ENCODE assay signal across 24 cellular contexts in genomic region chr6:143692696-143693095, GRCh38. TPM values are rescaled to one million over a fixed set of nuclear protein-coding genes. Genes with fewer than 3 reads are reported as not detected.
A peak's percentile ranks its signal among the peaks of the same experiment; 100 is the strongest.
DNase-seq lines count a peak whose midpoint lies in the region; ATAC-seq and TF ChIP-seq lines count a peak whose summit lies in the region.
"Had no signal": no experiment of that assay in that cellular context is flagged by ENCODE, and none has a peak within 500 bp of the region (broad histone marks: within the 10 kb centered on the region; RNA-seq: fewer than 3 reads in every experiment).

No MANE protein-coding gene starts in this region.

- no peaks in the 10 kb centered on the region for H3K36me3 Mint-ChIP-seq in activated CD4-positive, alpha-beta T cell treated with anti-CD3 and anti-CD28 coated beads for 36 hours (ENCODE audit: low read depth)
- H3K36me3 Mint-ChIP-seq: naive B cell had no signal

- H3K27ac ChIP-seq in coronary artery = peak overlapping the region; percentile 37 to 67
- H3K27ac ChIP-seq in tibial artery = peak overlapping the region; percentile 39 to 78
- H3K27ac ChIP-seq: parathyroid adenoma had no signal

- DNase-seq in SKM-1 treated with dmso at 0.1 percent for 144 hours (lab: John Stamatoyannopoulos, UW; ENCODE audit: unreplicated experiment) (peak; percentile 35), coronary artery (ENCODE audit: low spot score) (no peak), mucosa of descending colon (no peak), tibial artery (no peak), ureter (ENCODE audit: low spot score) (no peak), GM13977 (ENCODE audit: low spot score) (no peak)
- no peak for DNase-seq in activated CD4-positive, alpha-beta T cell treated with anti-CD3 and anti-CD28 coated beads for 36 hours
- DNase-seq: activated CD4-positive, alpha-beta T cell treated with anti-CD3 and anti-CD28 coated beads for 4 hours; activated naive CD4-positive, alpha-beta T cell treated with anti-CD3 and anti-CD28 coated beads, Interleukin-2, amount 50 U/mL, for 16 hours; activated T-cell treated with anti-CD3 and anti-CD28 coated beads, Interleukin-2, amount 50 U/mL, for 72 hours; CD4-positive, CD25-positive, alpha-beta regulatory T cell; cerebellar nuclear complex; effector CD8-positive, alpha-beta T cell; erythroblast; HCEC 1CT; naive B cell; NCI-H1092; NCI-H1930; NCI-H446; OCI-M1; SHP77 treated with DMSO at 0.1 percent for 48 hours had no signal

- intact Hi-C loops in mucosa of descending colon (cut with DNase I, micrococcal nuclease) (no loop called here), tibial artery (cut with DNase I; ENCODE audit: low total_unique reads) (no loop called here)
- intact Hi-C loops in activated CD4-positive, alpha-beta T cell treated with anti-CD3 and anti-CD28 coated beads for 36 hours (cut with DNase I, micrococcal nuclease) = no loop called here

- no peak overlapping the region for H3K4me3 Mint-ChIP-seq in activated CD4-positive, alpha-beta T cell treated with anti-CD3 and anti-CD28 coated beads for 36 hours
- H3K4me3 Mint-ChIP-seq: activated T-cell treated with anti-CD3 and anti-CD28 coated beads, Interleukin-2, amount 50 U/mL, for 72 hours; CD4-positive, CD25-positive, alpha-beta regulatory T cell; memory B cell; naive B cell had no signal

- ATAC-seq in mucosa of descending colon (peak; percentile 83), HG03025 (IDR thresholded peaks at IDR 0.05; ENCODE audit: low FRiP score, unreplicated experiment) (no peak)
- ATAC-seq in activated CD4-positive, alpha-beta T cell treated with anti-CD3 and anti-CD28 coated beads for 36 hours = no peak
- ATAC-seq: activated T-cell treated with anti-CD3 and anti-CD28 coated beads, Interleukin-2, amount 50 U/mL, for 72 hours had no signal

- H3K4me1 ChIP-seq in mucosa of descending colon (ENCODE audit: low read depth) = no peaks in the 10 kb centered on the region
- peaks cover 0 to 82% (median 36%) of the 10 kb centered on the region in 4 donors for H3K4me1 ChIP-seq in tibial artery

- peaks cover 54% of the 10 kb centered on the region for H3K4me1 Mint-ChIP-seq in activated CD4-positive, alpha-beta T cell treated with anti-CD3 and anti-CD28 coated beads for 36 hours

- TF ChIP-seq CTCF in coronary artery (IDR thresholded peaks at IDR 0.05) (no peak), mucosa of descending colon (IDR thresholded peaks at IDR 0.05) (no peak), tibial artery (IDR thresholded peaks at IDR 0.05) (no peak), GM13977 (IDR thresholded peaks at IDR 0.05; ENCODE audit: extremely low read depth, insufficient read depth, missing control alignments) (no peak)

- in situ Hi-C loops in GM13977 (cut with MboI; ENCODE audit: low pct_unique_long_range_greater_than_20kb, low sequenced_read_pairs, unreplicated experiment) = no loop called here

- H3K27me3 ChIP-seq in tibial artery = no peaks in the 10 kb centered on the region

- no peak overlapping the region for H3K27ac Mint-ChIP-seq in activated CD4-positive, alpha-beta T cell treated with anti-CD3 and anti-CD28 coated beads for 36 hours
- H3K27ac Mint-ChIP-seq: activated T-cell treated with anti-CD3 and anti-CD28 coated beads, Interleukin-2, amount 50 U/mL, for 72 hours; CD4-positive, CD25-positive, alpha-beta regulatory T cell; memory B cell; naive B cell had no signal

- H3K4me3 ChIP-seq in coronary artery (peak overlapping the region; percentile 27), mucosa of descending colon (no peak overlapping the region), tibial artery (no peak overlapping the region)

- no peaks in the 10 kb centered on the region for H3K36me3 ChIP-seq in mucosa of descending colon (ENCODE audit: low read depth)
- H3K36me3 ChIP-seq in tibial artery = no peaks in the 10 kb centered on the region

- H3K9me3 ChIP-seq in mucosa of descending colon = no peaks in the 10 kb centered on the region
- no peaks in the 10 kb centered on the region for H3K9me3 ChIP-seq in tibial artery

- H3K9me3 Mint-ChIP-seq in activated CD4-positive, alpha-beta T cell treated with anti-CD3 and anti-CD28 coated beads for 36 hours (ENCODE audit: low read depth) = no peaks in the 10 kb centered on the region
- H3K9me3 Mint-ChIP-seq: activated T-cell treated with anti-CD3 and anti-CD28 coated beads, Interleukin-2, amount 50 U/mL, for 72 hours; CD4-positive, CD25-positive, alpha-beta regulatory T cell; memory B cell had no signal

- no peaks in the 10 kb centered on the region for H3K27me3 Mint-ChIP-seq in activated CD4-positive, alpha-beta T cell treated with anti-CD3 and anti-CD28 coated beads for 36 hours
- H3K27me3 Mint-ChIP-seq: CD4-positive, CD25-positive, alpha-beta regulatory T cell; naive B cell had no signal

- CTCF ChIA-PET in activated CD4-positive, alpha-beta T cell treated with anti-CD3 and anti-CD28 coated beads for 36 hours (lab: Charles Lee) = interaction anchor here (0.6 to 0.7 kb wide), 2 partner anchors 163 to 164 kb away, joined by 3 read pairs; no protein-coding TSS in a partner anchor

- POLR2A ChIA-PET in activated CD4-positive, alpha-beta T cell treated with anti-CD3 and anti-CD28 coated beads for 36 hours (lab: Charles Lee) = no interaction called here

RNA-seq across cellular contexts. Expression of gene PHACTR2, which starts 14.9 kb away (rescaled TPM):
- 10 to 100 TPM; 49.5 to 70.8 (median 53.4) TPM for total RNA-seq in mucosa of descending colon
- total RNA-seq in ureter = 93.2 TPM
- 10 to 100 TPM; 21.2 to 27.0 TPM for total RNA-seq in activated CD4-positive, alpha-beta T cell treated with anti-CD3 and anti-CD28 coated beads for 36 hours
